In the genomic region with DNA sequence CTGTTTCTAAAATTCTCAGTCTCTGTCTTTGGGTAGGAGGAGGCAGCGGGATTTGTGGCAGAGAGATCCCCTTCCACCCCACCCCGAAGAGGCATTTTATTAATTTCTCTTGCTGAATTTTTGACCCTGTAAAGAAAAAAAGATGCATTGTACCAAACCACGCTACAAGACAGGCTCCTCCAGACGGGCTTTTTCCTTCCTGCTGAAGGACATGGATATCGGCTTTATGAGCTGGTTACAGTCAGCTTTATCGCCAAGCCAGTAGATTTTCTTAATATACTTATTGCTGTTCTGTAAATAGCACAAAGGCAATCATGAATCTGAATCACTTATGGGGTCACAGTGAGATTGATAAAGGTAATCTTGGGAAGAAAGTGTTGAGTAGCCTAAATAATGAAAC, we compare ENCODE assay signal across 15 cellular contexts. TPM values are rescaled to one million over a fixed set of nuclear protein-coding genes. Genes with fewer than 3 reads are reported as not detected.
DNase-seq lines count a peak whose midpoint lies in the region; ATAC-seq and TF ChIP-seq lines count a peak whose summit lies in the region.
"Had no signal": no experiment of that assay in that cellular context is flagged by ENCODE, and none has a peak within 500 bp of the region (broad histone marks: within the 10 kb centered on the region; RNA-seq: fewer than 3 reads in every experiment).

No MANE protein-coding gene starts in this region.

- TF ChIP-seq POLR2A in adrenal gland (IDR thresholded peaks at IDR 0.05) (no peak), esophagus muscularis mucosa (IDR thresholded peaks at IDR 0.05; ENCODE audit: low read depth) (no peak), transverse colon (IDR thresholded peaks at IDR 0.05) (no peak)

- H3K27me3 Mint-ChIP-seq in neural crest cell (ENCODE audit: low read depth), result no peaks in the 10 kb centered on the region
- H3K27me3 Mint-ChIP-seq in CD4-positive, alpha-beta memory T cell, result no peaks in the 10 kb centered on the region
- H3K27me3 Mint-ChIP-seq: CD4-positive, CD25-positive, alpha-beta regulatory T cell had no signal

- no peaks in the 10 kb centered on the region for H3K36me3 Mint-ChIP-seq in neural crest cell (ENCODE audit: low read depth)
- H3K36me3 Mint-ChIP-seq in CD4-positive, alpha-beta memory T cell, result peaks cover 3 to 10% of the 10 kb centered on the region in 2 donors

- 25 to 31% (median 27%) methylated on average over 6 of the region's 6 CpGs for WGBS in adrenal gland, 4 donors
- 48% methylated on average over 6 of the region's 6 CpGs for WGBS in esophagus muscularis mucosa
- 49 to 74% methylated on average over 3 to 6 of the region's 6 CpGs for WGBS in transverse colon (ENCODE audit: low coverage in 1 of 2), 2 donors

- CTCF ChIA-PET in CD4-positive, alpha-beta memory T cell (lab: Charles Lee; ENCODE audit: partially characterized antibody), result no interaction called here

- no peaks in the 10 kb centered on the region for H3K9me3 ChIP-seq in adrenal gland (replicated peaks in 1 of 3)
- H3K9me3 ChIP-seq in esophagus muscularis mucosa, result no peaks in the 10 kb centered on the region
- no peaks in the 10 kb centered on the region for H3K9me3 ChIP-seq in transverse colon
- no peaks in the 10 kb centered on the region for H3K9me3 ChIP-seq in CD4-positive, alpha-beta memory T cell (ENCODE audit: control insufficient read depth in 1 of 2, low read length in 2 of 2)
- H3K9me3 ChIP-seq: pancreas had no signal

- TF ChIP-seq CTCF in adrenal gland (IDR thresholded peaks at IDR 0.05) (no peak), esophagus muscularis mucosa (IDR thresholded peaks at IDR 0.05) (no peak), neural crest cell (conservative IDR thresholded peaks at IDR 0.05) (no peak), transverse colon (IDR thresholded peaks at IDR 0.05) (no peak)

- TF ChIP-seq EP300 in esophagus muscularis mucosa (IDR thresholded peaks at IDR 0.05), result no peak
- no peak for TF ChIP-seq EP300 in transverse colon (IDR thresholded peaks at IDR 0.05; ENCODE audit: low read depth)

- peak overlapping the region; percentile 82 for H3K27ac Mint-ChIP-seq in neural crest cell (ENCODE audit: unreplicated experiment)
- H3K27ac Mint-ChIP-seq in CD4-positive, alpha-beta memory T cell, result peak overlapping the region in 1 of 7 donors; percentile 35
- H3K27ac Mint-ChIP-seq: CD4-positive, CD25-positive, alpha-beta regulatory T cell had no signal

- H3K27ac ChIP-seq in adrenal gland (peak overlapping the region; percentile 14 to 78 (median 42)), esophagus muscularis mucosa (replicated peaks in 1 of 4) (peak overlapping the region; percentile 75 to 79 (median 76)), transverse colon (peak overlapping the region; percentile 70 to 76 (median 72))
- H3K27ac ChIP-seq in CD4-positive, alpha-beta memory T cell (ENCODE audit: low read depth, low read length), result no peak overlapping the region
- H3K27ac ChIP-seq: pancreas had no signal

- H3K9me3 Mint-ChIP-seq in neural crest cell, result no peaks in the 10 kb centered on the region
- H3K9me3 Mint-ChIP-seq in CD4-positive, alpha-beta memory T cell, result no peaks in the 10 kb centered on the region
- H3K9me3 Mint-ChIP-seq: CD4-positive, CD25-positive, alpha-beta regulatory T cell had no signal

- H3K27me3 ChIP-seq in adrenal gland (no peaks in the 10 kb centered on the region), esophagus muscularis mucosa (no peaks in the 10 kb centered on the region), transverse colon (no peaks in the 10 kb centered on the region)
- H3K27me3 ChIP-seq in CD4-positive, alpha-beta memory T cell (ENCODE audit: insufficient read depth, low read length), result no peaks in the 10 kb centered on the region
- H3K27me3 ChIP-seq: pancreas had no signal

- intact Hi-C loops in adrenal gland (cut with DNase I), result no loop called here
- intact Hi-C loops in esophagus muscularis mucosa (cut with DNase I), result no loop called here
- intact Hi-C loops in transverse colon (cut with DNase I; ENCODE audit: low total_unique reads), result no loop called here
- intact Hi-C loops in posterior cingulate gyrus (cut with DNase I), result no loop called here
- intact Hi-C loops in CD4-positive, alpha-beta memory T cell (cut with micrococcal nuclease), result no loop called here

- no peaks in the 10 kb centered on the region for H3K36me3 ChIP-seq in adrenal gland (replicated peaks in 1 of 2)
- no peaks in the 10 kb centered on the region for H3K36me3 ChIP-seq in esophagus muscularis mucosa
- H3K36me3 ChIP-seq in transverse colon, result no peaks in the 10 kb centered on the region
- no peaks in the 10 kb centered on the region for H3K36me3 ChIP-seq in CD4-positive, alpha-beta memory T cell (ENCODE audit: insufficient read depth, low read length)
- H3K36me3 ChIP-seq: pancreas had no signal

- H3K4me3 Mint-ChIP-seq in neural crest cell, result peak overlapping the region; percentile 52
- no peak overlapping the region for H3K4me3 Mint-ChIP-seq in CD4-positive, alpha-beta memory T cell
- H3K4me3 Mint-ChIP-seq: CD4-positive, CD25-positive, alpha-beta regulatory T cell had no signal

- POLR2A ChIA-PET in CD4-positive, alpha-beta memory T cell (lab: Charles Lee; ENCODE audit: partially characterized antibody), result no interaction called here

- DNase-seq in adrenal gland, result no peak
- no peak for DNase-seq in esophagus muscularis mucosa (ENCODE audit: extremely low spot score)
- DNase-seq in neural crest cell (ENCODE audit: low read depth, low spot score), result no peak
- no peak for DNase-seq in transverse colon
- DNase-seq in posterior cingulate gyrus, result no peak
- no peak for DNase-seq in CD4-positive, alpha-beta memory T cell
- DNase-seq: activated CD4-positive, alpha-beta T cell treated with anti-CD3 and anti-CD28 coated beads, Interleukin-2, amount 50 U/mL, for 4 hours; CD4-positive, CD25-positive, alpha-beta regulatory T cell; EL; NCI-H1417 treated with DMSO at 0.1 percent for 48 hours; NCI-H446 treated with DMSO at 0.1 percent for 48 hours; pancreas; RPMI8226 had no signal

- ATAC-seq in HG02642 (IDR thresholded peaks at IDR 0.05; ENCODE audit: poor library complexity, unreplicated experiment) (no peak), HG03135 (IDR thresholded peaks at IDR 0.05; ENCODE audit: unreplicated experiment) (no peak)
- ATAC-seq: pancreas had no signal

- H3K4me1 ChIP-seq in adrenal gland (replicated peaks in 1 of 2), result peaks cover 46 to 98% of the 10 kb centered on the region in 2 donors
- peaks cover 87 to 100% (median 98%) of the 10 kb centered on the region in 4 donors for H3K4me1 ChIP-seq in esophagus muscularis mucosa
- peaks cover 17 to 82% (median 43%) of the 10 kb centered on the region in 4 donors for H3K4me1 ChIP-seq in transverse colon
- peaks cover 24% of the 10 kb centered on the region for H3K4me1 ChIP-seq in CD4-positive, alpha-beta memory T cell (ENCODE audit: insufficient read depth, low read length)

- peaks cover 73% of the 10 kb centered on the region for H3K4me1 Mint-ChIP-seq in neural crest cell
- H3K4me1 Mint-ChIP-seq in CD4-positive, alpha-beta memory T cell, result peaks cover 32 to 56% (median 45%) of the 10 kb centered on the region in 4 donors

- H3K4me3 ChIP-seq in adrenal gland, result peak overlapping the region in 1 of 4 donors; percentile 29
- H3K4me3 ChIP-seq in esophagus muscularis mucosa, result peak overlapping the region; percentile 6 to 40 (median 36)
- no peak overlapping the region for H3K4me3 ChIP-seq in transverse colon
- H3K4me3 ChIP-seq in CD4-positive, alpha-beta memory T cell (ENCODE audit: low read length in 2 of 2), result no peak overlapping the region
- H3K4me3 ChIP-seq: pancreas had no signal

- in situ Hi-C loops in transverse colon (cut with MboI; ENCODE audit: low pct_ligation_motif_present in 1 of 4, low pct_unique_long_range_greater_than_20kb in 1 of 4, low sequenced_read_pairs in 3 of 4), result no loop called here

RNA-seq across cellular contexts. Expression of gene MBNL2, which starts 24.5 kb away (rescaled TPM):
- total RNA-seq in adrenal gland (100 to 1,000 TPM; 102 to 250 (median 163) TPM), esophagus muscularis mucosa (100 to 1,000 TPM in 2 of 4 donors, 10 to 100 TPM in 2; 92.8 to 132 (median 101) TPM), neural crest cell (16.9 and 18.7 TPM in 2 replicates), transverse colon (10 to 100 TPM; 26.9 to 53.7 (median 46.1) TPM)
- polyA plus RNA-seq in adrenal gland, result 100 to 1,000 TPM in 1 of 3 donors, 10 to 100 TPM in 2; 29.2 to 119 (median 40.2) TPM
- total RNA-seq in CD4-positive, alpha-beta memory T cell, result 10 to 100 TPM; 33.0 to 36.2 TPM
- polyA plus RNA-seq in CD4-positive, alpha-beta memory T cell, result 10 to 100 TPM; 20.1 to 23.7 TPM

Comparison
In these comparisons a context has a peak if more than half of its experiments do, and no peak if none do; other contexts are left out.
1. H3K4me3 ChIP-seq: peak in esophagus muscularis mucosa (4 of 4); none in transverse colon (0 of 4) and CD4-positive, alpha-beta memory T cell (0 of 2).